In the genomic region with DNA sequence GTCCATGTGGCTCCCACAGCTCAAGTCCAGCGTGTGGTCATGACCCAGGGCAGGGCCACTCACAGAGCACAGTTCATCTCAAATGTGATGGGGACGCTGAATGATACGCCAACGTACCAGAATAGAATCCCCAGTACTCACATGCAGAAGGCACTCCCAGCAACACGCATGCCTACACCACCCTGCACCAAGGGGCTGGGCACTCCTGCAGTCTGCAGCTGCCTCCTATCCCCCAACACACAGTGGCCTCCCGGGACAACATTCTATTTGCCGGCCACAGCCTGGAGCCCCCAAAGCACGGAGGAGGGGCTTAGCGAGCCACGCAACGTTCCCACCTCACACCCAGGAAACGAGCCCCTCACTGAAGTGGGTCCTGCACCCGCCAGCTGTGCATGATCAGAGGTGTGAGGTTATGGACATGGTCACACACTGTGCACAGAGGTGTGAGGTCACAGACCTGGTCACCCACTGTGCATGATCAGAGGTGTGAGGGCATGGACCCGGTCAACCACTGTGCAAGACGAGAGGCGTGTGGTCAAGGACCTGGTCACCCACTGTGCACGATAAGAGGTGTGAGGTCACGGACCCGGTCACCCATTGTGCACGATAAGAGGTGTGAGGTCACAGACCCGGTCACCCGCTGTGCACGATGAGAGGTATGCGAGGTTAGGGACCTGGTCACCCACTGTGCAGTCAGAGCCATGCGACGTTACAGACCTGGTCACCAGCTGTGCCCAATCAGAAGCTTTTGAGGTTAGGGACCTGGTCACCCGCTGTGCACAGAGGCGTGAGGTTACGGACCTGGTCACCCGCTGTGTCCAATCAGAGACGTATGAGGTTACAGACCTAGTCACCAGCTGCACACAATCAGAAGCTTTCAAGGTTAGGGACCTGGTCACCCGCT, we compare ENCODE assay signal across 13 cellular contexts.
"Had no signal": no experiment of that assay in that cellular context is flagged by ENCODE, and none has a peak within 500 bp of the region (broad histone marks: within the 10 kb centered on the region; RNA-seq: fewer than 3 reads in every experiment).

No MANE protein-coding gene starts in this region.

- H2AFZ ChIP-seq: hepatocyte had no signal

- H3K27me3 ChIP-seq: hepatocyte had no signal

- H3K9me3 ChIP-seq: psoas muscle had no signal

- H3K4me3 ChIP-seq: hepatocyte, psoas muscle had no signal

- DNase-seq: activated CD4-positive, alpha-beta T cell treated with anti-CD3 and anti-CD28 coated beads, Interleukin-2, amount 10 ng/mL, durations not matched to agents 24 days and 14 days; activated naive CD4-positive, alpha-beta T cell treated with anti-CD3 and anti-CD28 coated beads for 36 hours; central memory CD4-positive, alpha-beta T cell; dermis blood vessel endothelial cell; erythroblast; naive thymus-derived CD4-positive, alpha-beta T cell; nucleus accumbens; stimulated activated CD4-positive, alpha-beta T cell treated with anti-CD3 and anti-CD28 coated beads, Interleukin-4, amount 100 ng/mL, for 24 hours; T-cell; WERI-Rb-1 had no signal

- ATAC-seq: left colon; naive thymus-derived CD4-positive, alpha-beta T cell; psoas muscle; T-cell had no signal

- H3K4me2 ChIP-seq: hepatocyte had no signal

- H3K27ac ChIP-seq: hepatocyte, psoas muscle, WERI-Rb-1 had no signal

- H3K36me3 ChIP-seq: WERI-Rb-1 had no signal
